In the genomic region with DNA sequence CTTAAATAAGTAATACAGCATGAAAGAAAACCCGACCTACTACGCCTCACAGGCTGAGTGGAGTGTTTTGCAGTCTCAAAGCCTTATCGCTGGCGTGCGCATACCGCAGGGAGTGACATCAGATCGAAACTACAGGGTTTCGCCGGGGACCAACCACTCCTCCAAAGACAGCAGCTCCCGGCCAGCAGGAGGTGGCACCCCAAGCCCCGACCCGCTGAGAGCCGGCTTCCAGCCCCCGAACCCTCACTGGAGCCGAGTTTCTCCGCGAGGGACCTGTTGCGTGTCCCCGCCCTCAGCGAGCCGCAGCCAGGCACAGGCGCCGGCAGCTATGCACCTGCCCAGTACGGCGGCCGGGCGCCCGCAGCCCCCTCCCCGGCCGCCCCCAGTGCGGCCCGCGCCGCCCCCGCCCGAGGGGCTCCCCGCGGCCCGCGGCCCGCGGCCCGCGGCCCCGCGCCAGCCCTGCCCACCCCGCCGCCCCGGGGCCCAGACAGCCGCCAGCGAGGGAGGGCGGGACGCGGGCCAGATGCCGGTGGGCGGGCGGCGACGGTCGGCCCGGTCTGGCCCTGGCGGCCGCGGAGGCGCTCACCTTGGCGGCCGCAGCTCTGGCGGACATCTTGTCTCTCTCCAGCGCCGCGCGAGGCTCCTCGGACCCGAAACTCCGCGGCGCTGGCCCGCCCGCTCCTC, we compare ENCODE assay signal across 1 cellular context.
TF ChIP-seq lines count a peak whose summit lies in the region.

No MANE protein-coding gene starts in this region.

TF ChIP-seq in WTC11, 78 proteins besides CTCF, POLR2A, EP300 and RAD21 (continued from another document):
- TF ChIP-seq, protein P1, sequence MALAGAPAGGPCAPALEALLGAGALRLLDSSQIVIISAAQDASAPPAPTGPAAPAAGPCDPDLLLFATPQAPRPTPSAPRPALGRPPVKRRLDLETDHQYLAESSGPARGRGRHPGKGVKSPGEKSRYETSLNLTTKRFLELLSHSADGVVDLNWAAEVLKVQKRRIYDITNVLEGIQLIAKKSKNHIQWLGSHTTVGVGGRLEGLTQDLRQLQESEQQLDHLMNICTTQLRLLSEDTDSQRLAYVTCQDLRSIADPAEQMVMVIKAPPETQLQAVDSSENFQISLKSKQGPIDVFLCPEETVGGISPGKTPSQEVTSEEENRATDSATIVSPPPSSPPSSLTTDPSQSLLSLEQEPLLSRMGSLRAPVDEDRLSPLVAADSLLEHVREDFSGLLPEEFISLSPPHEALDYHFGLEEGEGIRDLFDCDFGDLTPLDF (CRISPR knock-in tag; IDR thresholded peaks at IDR 0.05) = no peak
TF ChIP-seq in WTC11: peak in this region for 2.
